ENCODE assay signal across 8 cellular contexts in the genomic region with DNA sequence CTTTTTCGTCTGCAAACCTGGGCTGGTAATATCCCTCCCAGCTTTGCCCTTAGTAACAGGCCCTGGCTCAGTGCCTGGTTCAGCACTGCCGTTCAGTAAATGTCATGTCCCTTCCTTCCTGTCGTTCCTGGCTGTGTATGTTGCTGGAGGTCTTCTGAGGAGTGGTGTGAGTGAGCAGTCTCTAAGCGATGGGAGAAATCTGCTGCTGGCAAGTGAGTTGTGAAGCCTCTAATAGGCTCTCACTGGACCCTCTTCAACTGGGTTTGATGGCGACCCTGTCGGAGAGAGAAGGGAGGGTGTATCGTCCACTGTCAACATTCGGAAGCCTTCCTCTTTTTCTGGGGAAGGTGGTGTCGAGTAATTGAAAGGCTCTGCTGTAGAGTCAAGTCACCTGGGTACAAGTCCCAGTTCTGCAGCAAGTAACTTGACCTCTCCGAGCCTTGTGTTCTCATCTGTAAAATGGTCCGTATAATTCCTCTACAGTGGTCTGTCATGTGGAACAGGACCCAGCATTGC.
A peak's percentile ranks its signal among the peaks of the same experiment; 100 is the strongest.
DNase-seq lines count a peak whose midpoint lies in the region; ATAC-seq and TF ChIP-seq lines count a peak whose summit lies in the region.

No MANE protein-coding gene starts in this region.

- peaks cover 18% of the 10 kb centered on the region for H3K4me1 Mint-ChIP-seq in WTC11

- H3K4me3 Mint-ChIP-seq in WTC11 = peak overlapping the region; percentile 96

- H3K27ac ChIP-seq in epithelial cell of prostate = peak overlapping the region; percentile 83
- H3K27ac ChIP-seq in muscle layer of duodenum (ENCODE audit: low read length) = peak overlapping the region; percentile 97

- peaks cover 0 to 3% of the 10 kb centered on the region in 2 donors for H3K36me3 ChIP-seq in muscle layer of duodenum (ENCODE audit: control insufficient read depth in 1 of 2, insufficient read depth in 2 of 2, low read length in 2 of 2)

- CTCF ChIA-PET in WTC11 (lab: Charles Lee) = interaction anchor here (0.6 kb wide), 1 partner anchor 268 kb away, joined by 3 read pairs; no protein-coding TSS in a partner anchor

- H3K36me3 Mint-ChIP-seq in WTC11 = no peaks in the 10 kb centered on the region

- ATAC-seq in HG03159 (IDR thresholded peaks at IDR 0.05; ENCODE audit: unreplicated experiment) (peak; percentile 7), WTC11 (no peak), GM21360 (IDR thresholded peaks at IDR 0.05; ENCODE audit: unreplicated experiment) (no peak)
- ATAC-seq in activated CD4-positive, CD25-positive, alpha-beta regulatory T cell treated with anti-CD3 and anti-CD28 coated beads, Interleukin-2, amount 50 U/mL, for 24 hours = no peak

- peaks cover 4 to 9% of the 10 kb centered on the region in 2 donors for H3K4me1 ChIP-seq in muscle layer of duodenum (ENCODE audit: control insufficient read depth in 1 of 2, insufficient read depth in 2 of 2, low read length in 2 of 2)

- H3K9me3 Mint-ChIP-seq in WTC11 = no peaks in the 10 kb centered on the region

- POLR2A ChIA-PET in WTC11 (lab: Charles Lee) = no interaction called here

- H3K27me3 Mint-ChIP-seq in WTC11 (ENCODE audit: low read depth) = no peaks in the 10 kb centered on the region

- no peaks in the 10 kb centered on the region for H3K27me3 ChIP-seq in muscle layer of duodenum (ENCODE audit: low read depth, low read length)

- peak overlapping the region; percentile 75 to 94 for H3K4me3 ChIP-seq in muscle layer of duodenum (ENCODE audit: low read depth in 1 of 2, low read length in 2 of 2)

- peak overlapping the region; percentile 99 for H3K27ac Mint-ChIP-seq in WTC11

- no peaks in the 10 kb centered on the region for H3K9me3 ChIP-seq in muscle layer of duodenum (ENCODE audit: control insufficient read depth in 1 of 2, low read length in 2 of 2)

- TF ChIP-seq CTCF in GM10266 (IDR thresholded peaks at IDR 0.05; ENCODE audit: control insufficient read depth, insufficient read depth, low read depth, missing control alignments) (no peak), WTC11 (IDR thresholded peaks at IDR 0.05) (no peak)

- peak; percentile 42 for DNase-seq in GM10266 (ENCODE audit: extremely low spot score)
- no peak for DNase-seq in WTC11 (ENCODE audit: low spot score)
- DNase-seq in epithelial cell of prostate (ENCODE audit: low read depth, low spot score) = no peak
- DNase-seq in NCI-H1436 treated with DMSO at 0.1 percent for 48 hours (lab: John Stamatoyannopoulos, UW) = no peak

TF ChIP-seq in WTC11, 78 proteins besides CTCF, POLR2A, EP300 and RAD21:
- TF ChIP-seq ESRRA (CRISPR knock-in tag; IDR thresholded peaks at IDR 0.05; ENCODE audit: borderline replicate concordance) (no peak), ATF1 (CRISPR knock-in tag; IDR thresholded peaks at IDR 0.05) (no peak), ZNF281 (CRISPR knock-in tag; IDR thresholded peaks at IDR 0.05) (no peak)
